ENCODE assay signal across 1 cellular context in the genomic region with DNA sequence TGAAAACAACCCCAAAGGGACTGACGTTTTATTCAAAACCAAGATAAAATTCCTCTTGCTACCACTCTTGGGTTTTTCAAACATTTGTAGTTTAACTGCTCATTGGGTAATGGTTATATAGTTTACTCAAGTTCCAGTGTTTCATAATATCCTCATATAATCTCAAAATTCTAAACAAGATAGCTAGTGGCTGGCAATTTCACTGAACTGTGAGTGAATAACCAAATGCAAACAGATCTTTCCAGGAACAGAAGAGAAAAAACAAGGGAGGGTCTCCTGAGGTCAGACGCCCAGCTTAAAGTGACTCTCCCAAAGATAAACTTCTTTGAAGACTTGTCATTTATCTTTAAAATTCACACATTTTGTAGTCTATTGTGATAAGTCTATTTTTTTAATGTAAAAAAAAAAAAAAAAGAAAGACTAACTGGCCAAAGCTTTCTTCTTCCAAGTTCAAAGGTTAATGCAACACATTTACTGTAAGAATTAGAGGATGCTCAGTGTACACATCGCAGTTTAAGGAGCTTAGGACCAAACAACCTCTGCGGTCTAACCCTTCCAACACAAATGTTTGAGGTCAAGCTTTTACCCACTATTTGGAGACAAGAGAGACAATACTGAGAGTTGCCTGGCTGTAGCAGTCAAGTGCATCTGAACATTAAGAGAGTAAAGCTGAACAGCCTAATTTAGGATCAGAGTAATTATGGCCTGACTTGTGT.
TF ChIP-seq lines count a peak whose summit lies in the region.

No MANE protein-coding gene starts in this region.

TF ChIP-seq in IMR-90, 13 proteins besides CTCF, POLR2A, EP300 and RAD21:
- no peak for TF ChIP-seq NFE2L2 (IDR thresholded peaks at IDR 0.05; ENCODE audit: low read depth, low read length)
- peak; percentile 61; the same call in 1 of the 2 replicates for TF ChIP-seq CEBPB (IDR thresholded peaks at IDR 0.05; ENCODE audit: low read depth, low read length)
